9 cellular contexts compared by ENCODE assay signal in genomic region chr12:76455582-76456345, GRCh38.
A peak's percentile ranks its signal among the peaks of the same experiment; 100 is the strongest.
DNase-seq lines count a peak whose midpoint lies in the region; ATAC-seq and TF ChIP-seq lines count a peak whose summit lies in the region.
"Had no signal": no experiment of that assay in that cellular context is flagged by ENCODE, and none has a peak within 500 bp of the region (broad histone marks: within the 10 kb centered on the region; RNA-seq: fewer than 3 reads in every experiment).

No MANE protein-coding gene starts in this region.

- peaks cover 10% of the 10 kb centered on the region for H3K4me1 Mint-ChIP-seq in memory B cell

- no peaks in the 10 kb centered on the region; the same call in 1 of the 2 replicates for H3K9me3 ChIP-seq in SJCRH30 (replicated peaks)
- no peaks in the 10 kb centered on the region for H3K9me3 ChIP-seq in testis

- H3K36me3 ChIP-seq in SJCRH30 (no peaks in the 10 kb centered on the region), testis (ENCODE audit: low read depth, missing control alignments) (no peaks in the 10 kb centered on the region)

- DNase-seq in AG08396 (ENCODE audit: low spot score), result peak; percentile 50
- peak; percentile 88 for DNase-seq in M059J (ENCODE audit: low read depth)
- DNase-seq in SJCRH30, result peak; percentile 36 to 73
- peak; percentile 72 to 87 for DNase-seq in dermis microvascular lymphatic vessel endothelial cell (ENCODE audit: low read depth in 2 of 2)
- peak in 1 of 2 donors; percentile 21 for DNase-seq in memory B cell (ENCODE audit: low spot score in 2 of 2)
- no peak for DNase-seq in testis

- H3K4me1 ChIP-seq in SJCRH30 (peaks cover 18% of the 10 kb centered on the region), testis (no peaks in the 10 kb centered on the region)

- 55 to 67% methylated on average over 2 of the region's 2 CpGs for WGBS in testis, 2 donors

- H3K9me3 Mint-ChIP-seq in memory B cell, result no peaks in the 10 kb centered on the region
- H3K9me3 Mint-ChIP-seq: T-helper 1 cell treated with Interleukin-12 subunit alpha and Interleukin-12 subunit beta and Interleukin-4 antibody, amounts not matched to agents 30 μg/mL and 1 μg/mL, for 36 hours had no signal

- H3K27ac ChIP-seq in SJCRH30 (peak overlapping the region; percentile 16; the same call in 1 of the 2 replicates), testis (no peak overlapping the region)

- H3K36me3 Mint-ChIP-seq in memory B cell, result peaks cover 9% of the 10 kb centered on the region

- no peaks in the 10 kb centered on the region for H3K27me3 Mint-ChIP-seq in memory B cell

- no peak overlapping the region for H3K27ac Mint-ChIP-seq in memory B cell
- H3K27ac Mint-ChIP-seq: T-helper 1 cell treated with Interleukin-12 subunit alpha and Interleukin-12 subunit beta and Interleukin-4 antibody, amounts not matched to agents 30 μg/mL and 1 μg/mL, for 36 hours had no signal

- ATAC-seq in HG02588 (IDR thresholded peaks at IDR 0.05; ENCODE audit: unreplicated experiment) (peak; percentile 92), memory B cell (ENCODE audit: low read depth) (peak; percentile 68)

- TF ChIP-seq CTCF in GM12875 (IDR thresholded peaks at IDR 0.05; ENCODE audit: borderline replicate concordance, insufficient read depth, low read depth, low read length) (peak; percentile 42; the same call in 1 of the 2 replicates), testis (IDR thresholded peaks at IDR 0.05) (peak in 1 of 3 experiments; percentile 39)

- H3K4me3 Mint-ChIP-seq in memory B cell, result no peak overlapping the region
- H3K4me3 Mint-ChIP-seq: T-helper 1 cell treated with Interleukin-12 subunit alpha and Interleukin-12 subunit beta and Interleukin-4 antibody, amounts not matched to agents 30 μg/mL and 1 μg/mL, for 36 hours had no signal

- TF ChIP-seq POLR2A in testis (IDR thresholded peaks at IDR 0.05), result no peak

- H3K4me3 ChIP-seq in GM12875 (ENCODE audit: low read depth, low read length) (no peak overlapping the region), SJCRH30 (no peak overlapping the region), testis (no peak overlapping the region)

- intact Hi-C loops in testis (cut with DNase I; ENCODE audit: low total_unique reads), result no loop called here

- H3K27me3 ChIP-seq in SJCRH30 (no peaks in the 10 kb centered on the region), testis (no peaks in the 10 kb centered on the region)
